In the genomic region with DNA sequence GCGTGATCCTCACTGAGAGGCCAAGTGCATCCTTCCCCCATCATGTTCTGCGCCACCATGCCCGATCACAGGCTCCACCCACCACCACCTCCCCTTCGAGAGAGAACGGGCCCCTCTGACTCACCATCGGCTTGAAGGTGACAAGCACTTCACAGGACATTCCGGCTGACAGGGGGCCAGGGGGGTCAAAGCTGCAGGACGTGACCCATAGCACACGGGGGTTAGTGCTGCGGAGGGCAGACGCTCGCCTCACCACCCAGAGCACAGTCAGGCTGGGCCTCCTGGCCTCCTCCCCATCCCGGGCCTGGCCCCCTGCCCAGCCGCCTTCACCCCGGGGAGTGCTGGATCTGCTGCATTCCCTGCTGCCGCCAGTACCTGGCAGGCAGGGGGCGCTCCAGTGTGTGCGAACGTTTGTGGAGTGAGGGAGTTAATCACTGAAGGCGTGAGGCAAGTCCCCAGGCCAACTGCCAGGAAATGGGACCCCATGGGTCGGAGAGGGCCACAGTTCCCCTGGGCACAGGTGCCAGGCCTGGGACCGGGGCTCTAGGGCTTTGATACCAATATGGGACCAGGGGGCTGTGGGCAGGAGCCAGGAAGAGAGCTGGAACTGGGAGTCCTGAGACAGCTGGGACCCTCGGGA, we compare ENCODE assay signal across 1 cellular context.
TF ChIP-seq lines count a peak whose summit lies in the region.

No MANE protein-coding gene starts in this region.

TF ChIP-seq in WTC11, 78 proteins besides CTCF, POLR2A, EP300 and RAD21 (continued from another document):
- TF ChIP-seq, protein P1, sequence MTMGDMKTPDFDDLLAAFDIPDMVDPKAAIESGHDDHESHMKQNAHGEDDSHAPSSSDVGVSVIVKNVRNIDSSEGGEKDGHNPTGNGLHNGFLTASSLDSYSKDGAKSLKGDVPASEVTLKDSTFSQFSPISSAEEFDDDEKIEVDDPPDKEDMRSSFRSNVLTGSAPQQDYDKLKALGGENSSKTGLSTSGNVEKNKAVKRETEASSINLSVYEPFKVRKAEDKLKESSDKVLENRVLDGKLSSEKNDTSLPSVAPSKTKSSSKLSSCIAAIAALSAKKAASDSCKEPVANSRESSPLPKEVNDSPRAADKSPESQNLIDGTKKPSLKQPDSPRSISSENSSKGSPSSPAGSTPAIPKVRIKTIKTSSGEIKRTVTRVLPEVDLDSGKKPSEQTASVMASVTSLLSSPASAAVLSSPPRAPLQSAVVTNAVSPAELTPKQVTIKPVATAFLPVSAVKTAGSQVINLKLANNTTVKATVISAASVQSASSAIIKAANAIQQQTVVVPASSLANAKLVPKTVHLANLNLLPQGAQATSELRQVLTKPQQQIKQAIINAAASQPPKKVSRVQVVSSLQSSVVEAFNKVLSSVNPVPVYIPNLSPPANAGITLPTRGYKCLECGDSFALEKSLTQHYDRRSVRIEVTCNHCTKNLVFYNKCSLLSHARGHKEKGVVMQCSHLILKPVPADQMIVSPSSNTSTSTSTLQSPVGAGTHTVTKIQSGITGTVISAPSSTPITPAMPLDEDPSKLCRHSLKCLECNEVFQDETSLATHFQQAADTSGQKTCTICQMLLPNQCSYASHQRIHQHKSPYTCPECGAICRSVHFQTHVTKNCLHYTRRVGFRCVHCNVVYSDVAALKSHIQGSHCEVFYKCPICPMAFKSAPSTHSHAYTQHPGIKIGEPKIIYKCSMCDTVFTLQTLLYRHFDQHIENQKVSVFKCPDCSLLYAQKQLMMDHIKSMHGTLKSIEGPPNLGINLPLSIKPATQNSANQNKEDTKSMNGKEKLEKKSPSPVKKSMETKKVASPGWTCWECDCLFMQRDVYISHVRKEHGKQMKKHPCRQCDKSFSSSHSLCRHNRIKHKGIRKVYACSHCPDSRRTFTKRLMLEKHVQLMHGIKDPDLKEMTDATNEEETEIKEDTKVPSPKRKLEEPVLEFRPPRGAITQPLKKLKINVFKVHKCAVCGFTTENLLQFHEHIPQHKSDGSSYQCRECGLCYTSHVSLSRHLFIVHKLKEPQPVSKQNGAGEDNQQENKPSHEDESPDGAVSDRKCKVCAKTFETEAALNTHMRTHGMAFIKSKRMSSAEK (CRISPR knock-in tag; IDR thresholded peaks at IDR 0.05; ENCODE audit: borderline replicate concordance), result no peak
- TF ChIP-seq SMAD4 (CRISPR knock-in tag; IDR thresholded peaks at IDR 0.05) (no peak), ETV6 (CRISPR knock-in tag; IDR thresholded peaks at IDR 0.05) (no peak)
